23 cellular contexts compared by ENCODE assay signal in the genomic region with DNA sequence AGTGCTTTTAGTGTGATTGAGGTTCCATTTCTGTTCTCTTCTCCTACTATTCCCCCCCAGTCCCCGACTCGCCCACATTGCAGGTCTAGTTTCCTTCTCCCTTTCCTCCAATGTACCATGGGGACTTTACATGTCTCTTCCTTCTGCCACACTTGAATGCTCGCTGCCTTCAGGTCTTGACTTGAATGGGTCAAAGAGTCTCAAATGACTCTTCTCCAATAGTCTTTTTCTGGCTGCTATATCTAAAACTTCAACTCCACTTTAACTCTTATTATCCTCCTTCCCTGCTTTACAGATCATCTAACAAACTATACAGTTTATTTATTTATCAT.
DNase-seq lines count a peak whose midpoint lies in the region; ATAC-seq and TF ChIP-seq lines count a peak whose summit lies in the region.
"Had no signal": no experiment of that assay in that cellular context is flagged by ENCODE, and none has a peak within 500 bp of the region (broad histone marks: within the 10 kb centered on the region; RNA-seq: fewer than 3 reads in every experiment).

No MANE protein-coding gene starts in this region.

- no peaks in the 10 kb centered on the region for H3K79me2 ChIP-seq in PC-9 (ENCODE audit: low read depth)

- CTCF ChIA-PET in PC-9 (lab: Charles Lee): no interaction called here

- no peaks in the 10 kb centered on the region for H3K9me2 ChIP-seq in PC-9 (ENCODE audit: insufficient read depth)

- no peaks in the 10 kb centered on the region for H3K27me3 Mint-ChIP-seq in natural killer cell (ENCODE audit: low read depth in 2 of 2)
- no peaks in the 10 kb centered on the region for H3K27me3 Mint-ChIP-seq in natural killer cell treated with Interleukin-12 subunit alpha and Interleukin-12 subunit beta and Interleukin-15 and Interleukin-18, amount 100 ng/mL, for 72 hours
- no peaks in the 10 kb centered on the region for H3K27me3 Mint-ChIP-seq in T-helper 17 cell
- H3K27me3 Mint-ChIP-seq: activated naive CD4-positive, alpha-beta T cell treated with anti-CD3 and anti-CD28 coated beads, Interleukin-2, amount 10 ng/mL, durations not matched to agents 7 days and 5 days; naive B cell; stimulated activated naive CD8-positive, alpha-beta T cell treated with anti-CD3 and anti-CD28 coated beads, Interleukin-15, Interleukin-2, amounts not matched to agents 100 ng/mL and 50 ng/mL, for 24 hours had no signal

- H3K9me3 Mint-ChIP-seq in natural killer cell: no peaks in the 10 kb centered on the region
- H3K9me3 Mint-ChIP-seq in natural killer cell treated with Interleukin-12 subunit alpha and Interleukin-12 subunit beta and Interleukin-15 and Interleukin-18, amount 100 ng/mL, for 72 hours: peaks cover 3% of the 10 kb centered on the region

- H3K4me1 Mint-ChIP-seq in natural killer cell (peaks cover 29 to 35% of the 10 kb centered on the region in 2 donors), T-helper 17 cell (peaks cover 11% of the 10 kb centered on the region)
- H3K4me1 Mint-ChIP-seq in natural killer cell treated with Interleukin-12 subunit alpha and Interleukin-12 subunit beta and Interleukin-15 and Interleukin-18, amount 100 ng/mL, for 72 hours (ENCODE audit: low read depth in 2 of 2): peaks cover 23 to 28% of the 10 kb centered on the region in 2 donors
- H3K4me1 Mint-ChIP-seq: naive B cell had no signal

- H3K4me1 ChIP-seq in PC-9 (replicated peaks; ENCODE audit: insufficient read depth): peaks cover 12% of the 10 kb centered on the region
- H3K4me1 ChIP-seq: breast epithelium had no signal

- H3K27ac Mint-ChIP-seq in natural killer cell (peak overlapping the region; percentile 2 to 40), T-helper 17 cell (peak overlapping the region; percentile 42)
- H3K27ac Mint-ChIP-seq in natural killer cell treated with Interleukin-12 subunit alpha and Interleukin-12 subunit beta and Interleukin-15 and Interleukin-18, amount 100 ng/mL, for 72 hours: no peak overlapping the region
- H3K27ac Mint-ChIP-seq: activated naive CD4-positive, alpha-beta T cell treated with anti-CD3 and anti-CD28 coated beads, Interleukin-2, amount 10 ng/mL, durations not matched to agents 7 days and 5 days; activated T-helper 1 cell treated with anti-CD3 and anti-CD28 coated beads, Interleukin-12 subunit alpha, Interleukin-12 subunit beta, Interleukin-2, Interleukin-4 antibody, amounts not matched to agents 30 ng/mL and 10 ng/mL and 1 ng/mL, durations not matched to agents 14 hours and 24 hours and 36 hours; mesothelial cell of epicardium; naive B cell; stimulated activated naive CD8-positive, alpha-beta T cell treated with anti-CD3 and anti-CD28 coated beads, Interleukin-15, Interleukin-2, amounts not matched to agents 100 ng/mL and 50 ng/mL, for 24 hours had no signal

- no peak overlapping the region for H3K4me2 ChIP-seq in PC-9

- no TSS peak for BruUV-seq in PC-9 (replicated peaks; lab: Mats Ljungman, UMichigan)

- intact Hi-C loops in natural killer cell (cut with micrococcal nuclease): no loop called here
- intact Hi-C loops in PC-9 (cut with micrococcal nuclease; ENCODE audit: unreplicated experiment): no loop called here

- no peak overlapping the region for H2AFZ ChIP-seq in PC-9

- no peak overlapping the region for H3K27ac ChIP-seq in PC-9
- H3K27ac ChIP-seq: breast epithelium, thyroid gland had no signal

- H3K36me3 Mint-ChIP-seq in natural killer cell: no peaks in the 10 kb centered on the region
- peaks cover 5% of the 10 kb centered on the region for H3K36me3 Mint-ChIP-seq in natural killer cell treated with Interleukin-12 subunit alpha and Interleukin-12 subunit beta and Interleukin-15 and Interleukin-18, amount 100 ng/mL, for 72 hours
- H3K36me3 Mint-ChIP-seq in T-helper 17 cell (ENCODE audit: low read depth): no peaks in the 10 kb centered on the region
- H3K36me3 Mint-ChIP-seq: mesothelial cell of epicardium, naive B cell had no signal

- H4K20me1 ChIP-seq in PC-9 (ENCODE audit: insufficient read depth): no peaks in the 10 kb centered on the region

- no peaks in the 10 kb centered on the region; the same call in 1 of the 2 replicates for H3F3A ChIP-seq in PC-9 (ENCODE audit: insufficient read depth, low read depth)

- TF ChIP-seq CTCF in natural killer cell (IDR thresholded peaks at IDR 0.05) (no peak), PC-9 (conservative IDR thresholded peaks at IDR 0.05) (no peak)

- no peaks in the 10 kb centered on the region for H3K9me3 ChIP-seq in T-helper 17 cell (ENCODE audit: control insufficient read depth, low read length, poor library complexity, severe bottlenecking)
- no peaks in the 10 kb centered on the region for H3K9me3 ChIP-seq in PC-9 (ENCODE audit: insufficient read depth, low read depth)
- H3K9me3 ChIP-seq: breast epithelium, MG63, thyroid gland had no signal

- DNase-seq in natural killer cell (no peak), T-helper 17 cell (no peak), NCI-H1048 (lab: John Stamatoyannopoulos, UW) (no peak), NCI-H2029 (lab: John Stamatoyannopoulos, UW) (no peak), PC-9 (no peak)
- DNase-seq in natural killer cell treated with Interleukin-12 subunit alpha and Interleukin-12 subunit beta and Interleukin-15 and Interleukin-18, amount 100 ng/mL, for 72 hours (ENCODE audit: low spot score): no peak
- DNase-seq: activated CD4-positive, alpha-beta T cell treated with anti-CD3 and anti-CD28 coated beads, Interleukin-2, amount 50 U/mL, for 4 hours; activated CD4-positive, CD25-positive, alpha-beta regulatory T cell; activated naive CD4-positive, alpha-beta T cell treated with anti-CD3 and anti-CD28 coated beads, Interleukin-2, amount 10 ng/mL, durations not matched to agents 7 days and 5 days; amygdala; COR-L47; islet precursor cell; KG1; MG63; naive B cell; NCI-H226; NCI-H69; thyroid gland had no signal

- H3K4me3 Mint-ChIP-seq in natural killer cell (no peak overlapping the region), T-helper 17 cell (no peak overlapping the region)
- H3K4me3 Mint-ChIP-seq in natural killer cell treated with Interleukin-12 subunit alpha and Interleukin-12 subunit beta and Interleukin-15 and Interleukin-18, amount 100 ng/mL, for 72 hours: no peak overlapping the region
- H3K4me3 Mint-ChIP-seq: activated naive CD4-positive, alpha-beta T cell treated with anti-CD3 and anti-CD28 coated beads, Interleukin-2, amount 10 ng/mL, durations not matched to agents 7 days and 5 days; activated T-helper 1 cell treated with anti-CD3 and anti-CD28 coated beads, Interleukin-12 subunit alpha, Interleukin-12 subunit beta, Interleukin-2, Interleukin-4 antibody, amounts not matched to agents 30 ng/mL and 10 ng/mL and 1 ng/mL, durations not matched to agents 14 hours and 24 hours and 36 hours; mesothelial cell of epicardium; naive B cell; stimulated activated naive CD8-positive, alpha-beta T cell treated with anti-CD3 and anti-CD28 coated beads, Interleukin-15, Interleukin-2, amounts not matched to agents 100 ng/mL and 50 ng/mL, for 24 hours had no signal

- H3K4me3 ChIP-seq in PC-9: no peak overlapping the region
- H3K4me3 ChIP-seq: breast epithelium, MG63, thyroid gland had no signal

- POLR2A ChIA-PET in PC-9 (lab: Charles Lee; ENCODE audit: unreplicated experiment): no interaction called here

- ATAC-seq in natural killer cell: no peak
- ATAC-seq in natural killer cell treated with Interleukin-12 subunit alpha and Interleukin-12 subunit beta and Interleukin-15 and Interleukin-18, amount 100 ng/mL, for 72 hours: no peak
- ATAC-seq in HG02610 (IDR thresholded peaks at IDR 0.05; ENCODE audit: unreplicated experiment): peak; percentile 71
- ATAC-seq in T-helper 17 cell: no peak

- H3K27me3 ChIP-seq in PC-9 (ENCODE audit: insufficient read depth, low read depth): no peaks in the 10 kb centered on the region
- H3K27me3 ChIP-seq: breast epithelium, MG63, thyroid gland had no signal

- H3K36me3 ChIP-seq in PC-9 (ENCODE audit: low read depth): no peaks in the 10 kb centered on the region
- H3K36me3 ChIP-seq: breast epithelium, MG63, thyroid gland had no signal

Comparison
In these comparisons a context has a peak if more than half of its experiments do, and no peak if none do; other contexts are left out.
1. H3K27ac Mint-ChIP-seq: peak in natural killer cell (2 of 2) and T-helper 17 cell (single experiment); none in natural killer cell treated with Interleukin-12 subunit alpha and Interleukin-12 subunit beta and Interleukin-15 and Interleukin-18, amount 100 ng/mL, for 72 hours (0 of 2).